Comparison of ENCODE assay signal across 16 cellular contexts in the genomic region with DNA sequence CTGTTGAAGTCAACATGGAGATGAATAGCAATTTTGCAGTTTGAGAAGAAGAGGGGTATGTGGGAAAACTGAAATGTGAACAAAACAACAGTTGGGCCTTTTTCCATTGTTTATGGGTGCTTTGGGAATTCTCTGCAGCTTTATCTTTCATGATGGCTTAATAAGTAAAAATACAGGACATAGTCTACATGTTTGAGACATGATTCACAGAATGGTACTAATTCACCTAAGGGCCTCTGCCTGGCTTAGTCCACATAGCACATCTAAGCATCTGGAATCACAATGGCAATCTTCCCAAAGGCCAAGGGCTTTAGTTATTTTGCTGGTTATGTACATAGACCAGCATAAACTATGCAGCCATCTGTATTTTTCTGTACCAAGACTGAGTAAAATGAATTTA.
DNase-seq lines count a peak whose midpoint lies in the region; ATAC-seq and TF ChIP-seq lines count a peak whose summit lies in the region.
"Had no signal": no experiment of that assay in that cellular context is flagged by ENCODE, and none has a peak within 500 bp of the region (broad histone marks: within the 10 kb centered on the region; RNA-seq: fewer than 3 reads in every experiment).

No MANE protein-coding gene starts in this region.

- no peak overlapping the region for H3K27ac ChIP-seq in OCI-LY1 (ENCODE audit: low read depth, low read length, poor library complexity, severe bottlenecking)
- no peak overlapping the region for H3K27ac ChIP-seq in transverse colon
- H3K27ac ChIP-seq: ascending aorta had no signal

- DNase-seq in Daoy (ENCODE audit: low read depth) (peak; percentile 51), epithelial cell of esophagus (ENCODE audit: low read depth) (peak; percentile 74), osteocyte (ENCODE audit: extremely low spot score, unreplicated experiment) (no peak), transverse colon (no peak), NCI-H1105 (lab: John Stamatoyannopoulos, UW) (no peak)
- DNase-seq in activated CD8-positive, alpha-beta memory T cell treated with anti-CD3 and anti-CD28 coated beads for 24 hours: no peak
- DNase-seq: activated CD4-positive, CD25-positive, alpha-beta regulatory T cell treated with anti-CD3 and anti-CD28 coated beads, Interleukin-2, amount 50 U/mL, for 72 hours; activated T-cell treated with anti-CD3 and anti-CD28 coated beads, Interleukin-2, amount 50 U/mL, for 4 hours; CD8-positive, alpha-beta T cell; midbrain; posterior cingulate gyrus; stimulated activated CD4-positive, alpha-beta T cell treated with anti-CD3 and anti-CD28 coated beads, Interleukin-2, amount 100 ng/mL, for 24 hours had no signal

- TF ChIP-seq CTCF in OCI-LY1 (IDR thresholded peaks at IDR 0.05; ENCODE audit: low read length) (no peak), epithelial cell of esophagus (IDR thresholded peaks at IDR 0.05; ENCODE audit: insufficient read depth, low read depth, low read length, missing control alignments) (no peak), osteocyte (IDR thresholded peaks at IDR 0.05) (no peak), transverse colon (IDR thresholded peaks at IDR 0.05) (no peak)

- H3K27ac Mint-ChIP-seq in osteocyte (ENCODE audit: unreplicated experiment): peak overlapping the region; percentile 39
- H3K27ac Mint-ChIP-seq: CD8-positive, alpha-beta T cell; stimulated activated effector memory CD8-positive, alpha-beta T cell treated with anti-CD3 and anti-CD28 coated beads, Interleukin-12 subunit alpha, Interleukin-12 subunit beta, amount 100 ng/mL, for 72 hours had no signal

- no peaks in the 10 kb centered on the region for H4K20me1 ChIP-seq in OCI-LY1 (ENCODE audit: insufficient read depth, low read length)

- no peak for TF ChIP-seq POLR2A in transverse colon (IDR thresholded peaks at IDR 0.05)

- no peak for TF ChIP-seq EP300 in transverse colon (IDR thresholded peaks at IDR 0.05; ENCODE audit: low read depth)

- peak overlapping the region; percentile 3; the same call in 1 of the 2 replicates for H3K4me2 ChIP-seq in OCI-LY1 (ENCODE audit: low read length)

- H3K36me3 Mint-ChIP-seq in osteocyte (ENCODE audit: unreplicated experiment): no peaks in the 10 kb centered on the region
- H3K36me3 Mint-ChIP-seq: CD8-positive, alpha-beta T cell; stimulated activated effector memory CD8-positive, alpha-beta T cell treated with anti-CD3 and anti-CD28 coated beads, Interleukin-12 subunit alpha, Interleukin-12 subunit beta, amount 100 ng/mL, for 72 hours had no signal

- H3K4me3 Mint-ChIP-seq in osteocyte (ENCODE audit: unreplicated experiment): no peak overlapping the region
- H3K4me3 Mint-ChIP-seq: activated T-cell treated with anti-CD3 and anti-CD28 coated beads, Interleukin-2, amount 50 U/mL, for 4 hours; CD8-positive, alpha-beta T cell; stimulated activated effector memory CD8-positive, alpha-beta T cell treated with anti-CD3 and anti-CD28 coated beads, Interleukin-12 subunit alpha, Interleukin-12 subunit beta, amount 100 ng/mL, for 72 hours had no signal

- no peaks in the 10 kb centered on the region for H3K79me2 ChIP-seq in OCI-LY1 (ENCODE audit: insufficient read depth, low read length)

- H3K27me3 Mint-ChIP-seq in osteocyte (ENCODE audit: unreplicated experiment): no peaks in the 10 kb centered on the region

- H3K27me3 ChIP-seq in OCI-LY1 (ENCODE audit: insufficient read depth, low read length) (no peaks in the 10 kb centered on the region), transverse colon (no peaks in the 10 kb centered on the region)
- H3K27me3 ChIP-seq: ascending aorta had no signal

- no peak overlapping the region for H3K4me3 ChIP-seq in OCI-LY1 (ENCODE audit: low read depth, low read length, poor library complexity, severe bottlenecking)
- no peak overlapping the region for H3K4me3 ChIP-seq in epithelial cell of esophagus (ENCODE audit: low read length)
- H3K4me3 ChIP-seq in transverse colon: no peak overlapping the region
- H3K4me3 ChIP-seq: ascending aorta had no signal

- no peaks in the 10 kb centered on the region for H3K9me3 Mint-ChIP-seq in osteocyte (ENCODE audit: unreplicated experiment)

- no peaks in the 10 kb centered on the region for H3F3A ChIP-seq in OCI-LY1 (ENCODE audit: insufficient read depth, low read length)

- H3K9me3 ChIP-seq in OCI-LY1 (ENCODE audit: low read length) (no peaks in the 10 kb centered on the region), transverse colon (no peaks in the 10 kb centered on the region)
- H3K9me3 ChIP-seq: ascending aorta had no signal

- in situ Hi-C loops in transverse colon (cut with MboI; ENCODE audit: low pct_ligation_motif_present in 1 of 4, low pct_unique_long_range_greater_than_20kb in 1 of 4, low sequenced_read_pairs in 3 of 4): no loop called here

- no peaks in the 10 kb centered on the region for H3K36me3 ChIP-seq in OCI-LY1 (ENCODE audit: insufficient read depth, low read length)
- H3K36me3 ChIP-seq in transverse colon: no peaks in the 10 kb centered on the region
- H3K36me3 ChIP-seq: ascending aorta had no signal

- peaks cover 46% of the 10 kb centered on the region for H3K4me1 Mint-ChIP-seq in osteocyte (ENCODE audit: unreplicated experiment)
- H3K4me1 Mint-ChIP-seq: stimulated activated effector memory CD8-positive, alpha-beta T cell treated with anti-CD3 and anti-CD28 coated beads, Interleukin-12 subunit alpha, Interleukin-12 subunit beta, amount 100 ng/mL, for 72 hours had no signal

- intact Hi-C loops in transverse colon (cut with DNase I; ENCODE audit: low total_unique reads): no loop called here

- H3K9me2 ChIP-seq in OCI-LY1 (ENCODE audit: low read depth, low read length): no peaks in the 10 kb centered on the region

- no peak overlapping the region for H3K9ac ChIP-seq in OCI-LY1 (ENCODE audit: low read length)

- peak overlapping the region; percentile 52; the same call in 1 of the 2 replicates for H2AFZ ChIP-seq in OCI-LY1 (ENCODE audit: low read length)

- ATAC-seq in HG03378 (IDR thresholded peaks at IDR 0.05; ENCODE audit: unreplicated experiment): no peak
- ATAC-seq: activated T-cell treated with anti-CD3 and anti-CD28 coated beads, Interleukin-2, amount 50 U/mL, for 4 hours; CD8-positive, alpha-beta T cell; stimulated activated effector memory CD8-positive, alpha-beta T cell treated with anti-CD3 and anti-CD28 coated beads, Interleukin-12 subunit alpha, Interleukin-12 subunit beta, amount 100 ng/mL, for 72 hours had no signal

- H3K4me1 ChIP-seq in OCI-LY1 (ENCODE audit: insufficient read depth, low read length, severe bottlenecking): peaks cover 14% of the 10 kb centered on the region
- H3K4me1 ChIP-seq in transverse colon: no peaks in the 10 kb centered on the region
- H3K4me1 ChIP-seq: ascending aorta had no signal

Comparison
In these comparisons a context has a peak if more than half of its experiments do, and no peak if none do; other contexts are left out.
1. DNase-seq: peak in Daoy (single experiment) and epithelial cell of esophagus (single experiment); none in osteocyte (single experiment), transverse colon (single experiment), NCI-H1105 (single experiment) and activated CD8-positive, alpha-beta memory T cell treated with anti-CD3 and anti-CD28 coated beads for 24 hours (single experiment).